ENCODE assay signal across 26 cellular contexts in genomic region chr4:169707958-169708643, GRCh38. TPM values are rescaled to one million over a fixed set of nuclear protein-coding genes. Genes with fewer than 3 reads are reported as not detected.
DNase-seq lines count a peak whose midpoint lies in the region; ATAC-seq, FAIRE-seq and TF ChIP-seq lines count a peak whose summit lies in the region.
"Had no signal": no experiment of that assay in that cellular context is flagged by ENCODE, and none has a peak within 500 bp of the region (broad histone marks: within the 10 kb centered on the region; RNA-seq: fewer than 3 reads in every experiment).

No MANE protein-coding gene starts in this region.

- TF ChIP-seq CTCF in GM23338 (conservative IDR thresholded peaks at IDR 0.05; ENCODE audit: low read depth in 2 of 2) (no peak), astrocyte (IDR thresholded peaks at IDR 0.05; ENCODE audit: insufficient read depth, low read depth, low read length) (no peak), gastroesophageal sphincter (IDR thresholded peaks at IDR 0.05) (no peak), osteoblast (IDR thresholded peaks at IDR 0.05; ENCODE audit: extremely low read depth, low read depth, low read length) (no peak)

- H3K4me1 ChIP-seq in GM23338 (ENCODE audit: insufficient read depth) (no peaks in the 10 kb centered on the region), astrocyte (ENCODE audit: insufficient read depth, low read length) (no peaks in the 10 kb centered on the region), gastroesophageal sphincter (no peaks in the 10 kb centered on the region), osteoblast (ENCODE audit: insufficient read depth, low read length) (peaks cover 3% of the 10 kb centered on the region)
- H3K4me1 ChIP-seq: BE2C, body of pancreas, spleen, tibial artery had no signal

- H4K20me1 ChIP-seq in GM23338 (replicated peaks; ENCODE audit: insufficient read depth) (no peaks in the 10 kb centered on the region), astrocyte (ENCODE audit: insufficient read depth, low read length) (no peaks in the 10 kb centered on the region), osteoblast (ENCODE audit: insufficient read depth, low read length) (no peaks in the 10 kb centered on the region)

- H3K9me3 ChIP-seq in astrocyte (ENCODE audit: insufficient read depth, low read depth, low read length), result no peaks in the 10 kb centered on the region
- H3K9me3 ChIP-seq in gastroesophageal sphincter, result no peaks in the 10 kb centered on the region
- no peaks in the 10 kb centered on the region for H3K9me3 ChIP-seq in osteoblast (ENCODE audit: low read depth, low read length)
- H3K9me3 ChIP-seq: BE2C, body of pancreas, spleen, tibial artery had no signal

- no peaks in the 10 kb centered on the region for H3K27me3 ChIP-seq in GM23338 (ENCODE audit: insufficient read depth)
- no peaks in the 10 kb centered on the region for H3K27me3 ChIP-seq in astrocyte (ENCODE audit: insufficient read depth, low read length)
- no peaks in the 10 kb centered on the region for H3K27me3 ChIP-seq in gastroesophageal sphincter
- no peaks in the 10 kb centered on the region for H3K27me3 ChIP-seq in osteoblast (ENCODE audit: insufficient read depth, low read length)
- H3K27me3 ChIP-seq: BE2C, body of pancreas, spleen, tibial artery had no signal

- H3K36me3 Mint-ChIP-seq in GM23338 (ENCODE audit: low read depth) (no peaks in the 10 kb centered on the region), astrocyte (ENCODE audit: low read depth, unreplicated experiment) (peaks cover 4% of the 10 kb centered on the region)
- H3K36me3 Mint-ChIP-seq in T-helper 2 cell treated with Interferon-gamma antibody and Interleukin-4, amounts not matched to agents 5 μg/mL and 100 μg/mL, for 36 hours (ENCODE audit: low read depth), result peaks cover 12% of the 10 kb centered on the region

- H3K27ac ChIP-seq in GM23338 (ENCODE audit: low read depth) (no peak overlapping the region), astrocyte (ENCODE audit: low read depth, low read length) (no peak overlapping the region), gastroesophageal sphincter (peak overlapping the region; percentile 24 to 43 (median 34)), osteoblast (ENCODE audit: low read depth, low read length) (peak overlapping the region; percentile 24)
- H3K27ac ChIP-seq: body of pancreas, epithelial cell of prostate, HL-60, KMS-11, spleen, tibial artery had no signal

- H3K79me2 ChIP-seq in GM23338 (replicated peaks; ENCODE audit: insufficient read depth) (no peaks in the 10 kb centered on the region), astrocyte (ENCODE audit: insufficient read depth, low read length) (no peaks in the 10 kb centered on the region), osteoblast (ENCODE audit: insufficient read depth, low read length) (no peaks in the 10 kb centered on the region)

- no peak for TF ChIP-seq EP300 in gastroesophageal sphincter (IDR thresholded peaks at IDR 0.05)

- H2AFZ ChIP-seq in GM23338, result no peak overlapping the region
- H2AFZ ChIP-seq in astrocyte (ENCODE audit: low read depth, low read length), result no peak overlapping the region
- no peak overlapping the region for H2AFZ ChIP-seq in osteoblast (ENCODE audit: low read length)

- DNase-seq in GM23338 (ENCODE audit: low spot score) (no peak), astrocyte (ENCODE audit: low read depth) (peak; percentile 61), osteoblast (ENCODE audit: insufficient read length, low spot score, missing footprints) (no peak), RPMI8226 (no peak), NCI-H187 (lab: John Stamatoyannopoulos, UW) (no peak), GM19239 (ENCODE audit: insufficient read length, low spot score) (no peak)
- no peak for DNase-seq in T-helper 2 cell treated with Interferon-gamma antibody and Interleukin-4, amounts not matched to agents 5 μg/mL and 100 μg/mL, for 36 hours (ENCODE audit: low spot score)
- DNase-seq: activated B cell treated with CpG ODN at 0.5 μM for 24 hours; activated CD8-positive, alpha-beta memory T cell treated with anti-CD3 and anti-CD28 coated beads for 24 hours; BE2C; body of pancreas; hypothalamus; left colon; NCI-H1092; NCI-H2107; SIG-M5; spleen; tibial artery had no signal

- no peak overlapping the region for H3K4me2 ChIP-seq in GM23338
- no peak overlapping the region for H3K4me2 ChIP-seq in astrocyte (ENCODE audit: low read length)
- no peak overlapping the region for H3K4me2 ChIP-seq in osteoblast (ENCODE audit: insufficient read depth, low read length)
- H3K4me2 ChIP-seq: KMS-11 had no signal

- ATAC-seq in GM23338 (no peak), gastroesophageal sphincter (peak; percentile 75)
- ATAC-seq: body of pancreas, GM12878, left colon had no signal

- H3K36me3 ChIP-seq in GM23338 (ENCODE audit: insufficient read depth), result no peaks in the 10 kb centered on the region
- H3K36me3 ChIP-seq in astrocyte (ENCODE audit: insufficient read depth, low read length), result no peaks in the 10 kb centered on the region
- H3K36me3 ChIP-seq in gastroesophageal sphincter, result peaks cover 0 to 20% of the 10 kb centered on the region in 2 donors
- H3K36me3 ChIP-seq in osteoblast (ENCODE audit: insufficient read depth, low read length), result peaks cover 17% of the 10 kb centered on the region

- H3K9me3 Mint-ChIP-seq in GM23338 (no peaks in the 10 kb centered on the region), astrocyte (ENCODE audit: unreplicated experiment) (no peaks in the 10 kb centered on the region)
- H3K9me3 Mint-ChIP-seq in T-helper 2 cell treated with Interferon-gamma antibody and Interleukin-4, amounts not matched to agents 5 μg/mL and 100 μg/mL, for 36 hours, result no peaks in the 10 kb centered on the region
- H3K9me3 Mint-ChIP-seq: activated B cell treated with CpG ODN at 0.5 μM for 24 hours; activated T-helper 2 cell treated with anti-CD3 and anti-CD28 coated beads, Interferon-gamma antibody, Interleukin-2, Interleukin-4, amounts not matched to agents 10 μg/mL and 5 μg/mL and 100 μg/mL, durations not matched to agents 14 hours and 24 hours and 36 hours; dendritic cell treated with granulocyte-macrophage colony-stimulating factor and Interleukin-4, amounts not matched to agents 40 ng/mL and 50 ng/mL, for 4 days; T-helper 1 cell treated with Interleukin-12 subunit alpha and Interleukin-12 subunit beta and Interleukin-4 antibody, amounts not matched to agents 30 μg/mL and 1 μg/mL, for 36 hours had no signal

- H3F3A ChIP-seq in GM23338 (replicated peaks; ENCODE audit: low read depth), result no peaks in the 10 kb centered on the region

- WGBS in gastroesophageal sphincter (ENCODE audit: low coverage in 1 of 2), 2 donors, result 59 to 78% methylated on average over 2 of the region's 2 CpGs

- H3K4me3 ChIP-seq in GM23338, result no peak overlapping the region
- H3K4me3 ChIP-seq in astrocyte (ENCODE audit: insufficient read depth, low read depth, low read length), result no peak overlapping the region
- no peak overlapping the region for H3K4me3 ChIP-seq in gastroesophageal sphincter
- no peak overlapping the region for H3K4me3 ChIP-seq in osteoblast (ENCODE audit: insufficient read depth, low read length)
- H3K4me3 ChIP-seq: body of pancreas, GM12878, spleen, tibial artery had no signal

- H3K4me1 Mint-ChIP-seq in GM23338, result no peaks in the 10 kb centered on the region
- peaks cover 3% of the 10 kb centered on the region for H3K4me1 Mint-ChIP-seq in astrocyte (ENCODE audit: low read depth, unreplicated experiment)
- H3K4me1 Mint-ChIP-seq in T-helper 2 cell treated with Interferon-gamma antibody and Interleukin-4, amounts not matched to agents 5 μg/mL and 100 μg/mL, for 36 hours (ENCODE audit: low read depth), result peaks cover 1% of the 10 kb centered on the region
- H3K4me1 Mint-ChIP-seq: activated B cell treated with CpG ODN at 0.5 μM for 24 hours had no signal

- H3K27me3 Mint-ChIP-seq in GM23338 (ENCODE audit: insufficient read depth, low read depth, poor library complexity) (no peaks in the 10 kb centered on the region), astrocyte (ENCODE audit: low read depth, unreplicated experiment) (no peaks in the 10 kb centered on the region)
- no peaks in the 10 kb centered on the region for H3K27me3 Mint-ChIP-seq in T-helper 2 cell treated with Interferon-gamma antibody and Interleukin-4, amounts not matched to agents 5 μg/mL and 100 μg/mL, for 36 hours (ENCODE audit: low read depth)
- H3K27me3 Mint-ChIP-seq: activated B cell treated with CpG ODN at 0.5 μM for 24 hours; dendritic cell treated with granulocyte-macrophage colony-stimulating factor and Interleukin-4, amounts not matched to agents 40 ng/mL and 50 ng/mL, for 4 days had no signal

- H3K4me3 Mint-ChIP-seq in GM23338 (no peak overlapping the region), astrocyte (ENCODE audit: unreplicated experiment) (no peak overlapping the region)
- H3K4me3 Mint-ChIP-seq in T-helper 2 cell treated with Interferon-gamma antibody and Interleukin-4, amounts not matched to agents 5 μg/mL and 100 μg/mL, for 36 hours, result no peak overlapping the region
- H3K4me3 Mint-ChIP-seq: activated B cell treated with CpG ODN at 0.5 μM for 24 hours; dendritic cell treated with granulocyte-macrophage colony-stimulating factor and Interleukin-4, amounts not matched to agents 40 ng/mL and 50 ng/mL, for 4 days; T-helper 1 cell treated with Interleukin-12 subunit alpha and Interleukin-12 subunit beta and Interleukin-4 antibody, amounts not matched to agents 30 μg/mL and 1 μg/mL, for 36 hours had no signal

- H3K27ac Mint-ChIP-seq in GM23338 (peak overlapping the region; percentile 44; the same call in 1 of the 2 replicates), astrocyte (ENCODE audit: unreplicated experiment) (peak overlapping the region; percentile 27)
- H3K27ac Mint-ChIP-seq in T-helper 2 cell treated with Interferon-gamma antibody and Interleukin-4, amounts not matched to agents 5 μg/mL and 100 μg/mL, for 36 hours, result no peak overlapping the region
- H3K27ac Mint-ChIP-seq: activated B cell treated with CpG ODN at 0.5 μM for 24 hours; activated T-helper 2 cell treated with anti-CD3 and anti-CD28 coated beads, Interferon-gamma antibody, Interleukin-2, Interleukin-4, amounts not matched to agents 10 μg/mL and 5 μg/mL and 100 μg/mL, durations not matched to agents 14 hours and 24 hours and 36 hours; dendritic cell treated with granulocyte-macrophage colony-stimulating factor and Interleukin-4, amounts not matched to agents 40 ng/mL and 50 ng/mL, for 4 days; T-helper 1 cell treated with Interleukin-12 subunit alpha and Interleukin-12 subunit beta and Interleukin-4 antibody, amounts not matched to agents 30 μg/mL and 1 μg/mL, for 36 hours had no signal

- FAIRE-seq in astrocyte (lab: Jason Lieb, UNC) (no peak), GM19239 (lab: Jason Lieb, UNC) (no peak)
- FAIRE-seq: GM12878 had no signal

- no peak overlapping the region for H3K9ac ChIP-seq in astrocyte (ENCODE audit: low read length)
- H3K9ac ChIP-seq: KMS-11 had no signal

- H3K9me2 ChIP-seq in GM23338 (ENCODE audit: insufficient read depth), result no peaks in the 10 kb centered on the region

- TF ChIP-seq POLR2A in gastroesophageal sphincter (IDR thresholded peaks at IDR 0.05), result no peak

TF ChIP-seq in GM23338, 12 proteins besides CTCF, POLR2A, EP300 and RAD21 (continues in another document):
- no peak for TF ChIP-seq ZNF331 (CRISPR knock-in tag; IDR thresholded peaks at IDR 0.05; ENCODE audit: low read depth)
- TF ChIP-seq STAT1 (IDR thresholded peaks at IDR 0.05; ENCODE audit: unreplicated experiment), result no peak

RNA-seq across cellular contexts. Expression of gene HPF1, which starts 49.6 kb away (rescaled TPM):
- 37.6 and 57.6 TPM in 2 replicates for total RNA-seq in GM23338 (2014; rRNA removed; shearing (Covaris generic))
- polyA plus RNA-seq in GM23338 (2016; fragmentation: Nextera tagmentation; extraction: Ambion mirVana), result 123 and 128 TPM in 2 replicates
- total RNA-seq in astrocyte (17.6 and 19.7 TPM in 2 replicates), gastroesophageal sphincter (10 to 100 TPM; 20.8 to 32.6 (median 25.6) TPM), osteoblast (18.9 and 20.6 TPM in 2 replicates)

Comparison
In these comparisons a context has a peak if more than half of its experiments do, and no peak if none do; other contexts are left out.
1. H3K27ac ChIP-seq: peak in gastroesophageal sphincter (4 of 4) and osteoblast (single experiment); none in GM23338 (single experiment) and astrocyte (single experiment).